19 cellular contexts compared by ENCODE assay signal in the genomic region with DNA sequence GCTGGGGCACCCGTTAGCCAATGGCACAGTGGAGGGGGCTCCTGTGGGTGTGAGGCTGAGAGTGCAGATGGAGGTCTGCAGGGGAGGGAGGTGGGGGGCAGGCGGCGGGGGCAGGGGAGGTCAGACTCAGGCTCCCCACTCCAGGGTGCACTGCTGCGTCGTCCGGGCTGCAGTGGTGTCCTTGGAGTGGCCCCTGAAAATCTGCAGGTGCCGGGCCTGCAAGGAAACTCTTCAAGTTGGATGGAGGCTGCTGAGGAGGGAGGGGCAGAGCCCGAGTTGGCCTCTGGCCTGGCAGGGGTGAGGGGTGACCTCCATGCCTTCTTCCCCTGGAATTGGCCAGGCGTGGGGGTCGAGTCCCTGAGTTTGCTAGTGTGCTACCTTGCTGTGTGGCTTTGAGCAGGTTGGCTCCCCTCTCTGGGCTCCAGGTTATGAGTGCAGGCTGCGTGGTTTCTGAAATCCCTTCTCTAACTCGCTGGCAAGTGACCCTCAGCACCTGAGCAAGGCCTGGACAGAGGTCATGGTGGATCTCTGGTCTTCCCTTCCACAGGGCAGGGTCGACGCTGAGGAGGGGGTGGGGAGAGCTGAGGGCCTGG. TPM values are rescaled to one million over a fixed set of nuclear protein-coding genes. Genes with fewer than 3 reads are reported as not detected.
A peak's percentile ranks its signal among the peaks of the same experiment; 100 is the strongest.
DNase-seq lines count a peak whose midpoint lies in the region; ATAC-seq, FAIRE-seq and TF ChIP-seq lines count a peak whose summit lies in the region.
"Had no signal": no experiment of that assay in that cellular context is flagged by ENCODE, and none has a peak within 500 bp of the region (broad histone marks: within the 10 kb centered on the region; RNA-seq: fewer than 3 reads in every experiment).

No MANE protein-coding gene starts in this region.

- ATAC-seq in HG03378 (IDR thresholded peaks at IDR 0.05; ENCODE audit: unreplicated experiment) = no peak
- no peak for ATAC-seq in GM18861 (IDR thresholded peaks at IDR 0.05; ENCODE audit: unreplicated experiment)
- ATAC-seq: PC-3, sciatic nerve had no signal

- DNase-seq in breast epithelium (ENCODE audit: low spot score in 2 of 2) (no peak), mammary epithelial cell (no peak), H1 (ENCODE audit: low read depth in 1 of 2, low spot score in 2 of 2) (no peak), tibial nerve (ENCODE audit: low spot score in 2 of 2) (no peak), HAP-1 (ENCODE audit: low spot score in 2 of 2) (no peak)
- DNase-seq: MM.1S; NCI-H1930; PC-3; stimulated activated CD4-positive, alpha-beta T cell treated with anti-CD3 and anti-CD28 coated beads, Interleukin-2, amount 100 ng/mL, for 48 hours had no signal

- TF ChIP-seq RAD21 in H1 (IDR thresholded peaks at IDR 0.05 in 1 of 2, conservative IDR thresholded peaks at IDR 0.05 in 1 of 2; ENCODE audit: low read depth in 2 of 2, low read length in 2 of 2) = no peak

- 0 out of 2 replicates have a peak overlapping the region, but pooled peaks have one; percentile 1 for H2BK20ac ChIP-seq in H1 (ENCODE audit: low read length)

- H3K4me1 ChIP-seq in breast epithelium (peaks cover 3 to 9% of the 10 kb centered on the region in 2 donors), mammary epithelial cell (ENCODE audit: insufficient read depth, low read length) (peaks cover 20% of the 10 kb centered on the region), H1 (replicated peaks in 1 of 4; ENCODE audit: control insufficient read depth in 3 of 4, insufficient read depth in 4 of 4, low read length in 3 of 4) (peaks cover 0 to 42% (median 22%) of the 10 kb centered on the region in 4 experiments; a peak in 6 of 7 replicates), mesodermal cell (ENCODE audit: control insufficient read depth, insufficient read depth, low read length, poor library complexity, severe bottlenecking) (peaks cover 48% of the 10 kb centered on the region), tibial nerve (peaks cover 0 to 74% (median 16%) of the 10 kb centered on the region in 4 donors), HAP-1 (no peaks in the 10 kb centered on the region)

- no peak overlapping the region for H2AFZ ChIP-seq in mammary epithelial cell (ENCODE audit: low read depth, low read length)
- no peak overlapping the region for H2AFZ ChIP-seq in H1 (ENCODE audit: low read length)

- H3K79me2 ChIP-seq in mammary epithelial cell (ENCODE audit: insufficient read depth, low read length) = no peaks in the 10 kb centered on the region
- H3K79me2 ChIP-seq in H1 (ENCODE audit: control insufficient read depth in 1 of 2, insufficient read depth in 2 of 2, low read length in 2 of 2) = no peaks in the 10 kb centered on the region

- no peak overlapping the region for H2AK5ac ChIP-seq in H1 (ENCODE audit: low read depth, low read length)

- no peak overlapping the region for H3K56ac ChIP-seq in H1 (replicated peaks; ENCODE audit: insufficient read length, low read depth, low read length)

- H3K36me3 ChIP-seq in breast epithelium = no peaks in the 10 kb centered on the region
- no peaks in the 10 kb centered on the region for H3K36me3 ChIP-seq in mammary epithelial cell (ENCODE audit: insufficient read depth, low read length)
- no peaks in the 10 kb centered on the region for H3K36me3 ChIP-seq in H1 (ENCODE audit: control insufficient read depth in 2 of 4, insufficient read depth in 4 of 4, low read length in 3 of 4)
- H3K36me3 ChIP-seq in mesodermal cell (ENCODE audit: control insufficient read depth, insufficient read depth, low read length) = peaks cover 29% of the 10 kb centered on the region
- H3K36me3 ChIP-seq in tibial nerve = no peaks in the 10 kb centered on the region
- H3K36me3 ChIP-seq in HAP-1 (replicated peaks) = no peaks in the 10 kb centered on the region
- H3K36me3 ChIP-seq: thyroid gland had no signal

- no TSS peak for BruUV-seq in mammary epithelial cell (replicated peaks; lab: Mats Ljungman, UMichigan)

- H2BK12ac ChIP-seq in H1 (ENCODE audit: low read depth, low read length) = peak overlapping the region; percentile 92; the same call in 1 of the 2 replicates

- TF ChIP-seq EP300 in H1 (IDR thresholded peaks at IDR 0.05; ENCODE audit: borderline replicate concordance in 1 of 2, low read depth in 2 of 2, low read length in 2 of 2) (no peak), tibial nerve (IDR thresholded peaks at IDR 0.05) (no peak)

- H3K9me3 ChIP-seq in breast epithelium (no peaks in the 10 kb centered on the region), mammary epithelial cell (replicated peaks; ENCODE audit: insufficient read depth, low read length) (no peaks in the 10 kb centered on the region), H1 (ENCODE audit: insufficient read depth in 2 of 2, low read depth in 1 of 2, low read length in 1 of 2) (no peaks in the 10 kb centered on the region), mesodermal cell (ENCODE audit: control insufficient read depth, low read length) (no peaks in the 10 kb centered on the region), tibial nerve (no peaks in the 10 kb centered on the region), HAP-1 (no peaks in the 10 kb centered on the region)
- H3K9me3 ChIP-seq: thyroid gland had no signal

- intact Hi-C loops in breast epithelium (cut with DNase I; ENCODE audit: low total_unique reads) (loop anchor here (10.0 kb wide), 1 partner anchor 179 kb away; no protein-coding TSS in a partner anchor), mammary epithelial cell (cut with micrococcal nuclease) (loop anchor here (10.0 kb wide), 1 partner anchor 489 kb away; the partner anchor contains the start of gene BRD3OS)

- H3K14ac ChIP-seq in H1 (ENCODE audit: insufficient read length) = no peak overlapping the region

- no peak overlapping the region for H2BK120ac ChIP-seq in H1 (replicated peaks; ENCODE audit: low read depth, low read length)

- in situ Hi-C loops in mammary epithelial cell (cut with MboI; ENCODE audit: low sequenced_read_pairs in 2 of 2) = no loop called here
- in situ Hi-C loops in HAP-1 (cut with MboI; ENCODE audit: low sequenced_read_pairs) = no loop called here

- dilution Hi-C loops in mammary epithelial cell (cut with HindIII; ENCODE audit: low sequenced_read_pairs) = no loop called here

- H4K5ac ChIP-seq in H1 (ENCODE audit: insufficient read length, low read depth, low read length) = no peak overlapping the region

- no peak for FAIRE-seq in H1 (lab: Jason Lieb, UNC)
- FAIRE-seq: colon had no signal

- H4K20me1 ChIP-seq in mammary epithelial cell (ENCODE audit: insufficient read depth, low read length) (no peaks in the 10 kb centered on the region), H1 (replicated peaks in 1 of 2; ENCODE audit: control insufficient read depth in 1 of 2, insufficient read depth in 2 of 2, low read length in 2 of 2) (no peaks in the 10 kb centered on the region)

- no peak overlapping the region for H2BK5ac ChIP-seq in H1 (ENCODE audit: low read depth, low read length)

- H4K8ac ChIP-seq in H1 (ENCODE audit: extremely low read depth, insufficient read depth, low read length) = no peak overlapping the region

- H3K18ac ChIP-seq in H1 (ENCODE audit: extremely low read depth, low read length) = no peak overlapping the region

- H3K9ac ChIP-seq in mammary epithelial cell (ENCODE audit: insufficient read depth, low read length) = no peak overlapping the region
- H3K9ac ChIP-seq in H1 (replicated peaks in 1 of 4; ENCODE audit: extremely low read depth in 1 of 4, low read depth in 3 of 4, low read length in 3 of 4) = no peak overlapping the region

- TF ChIP-seq POLR2A in breast epithelium (IDR thresholded peaks at IDR 0.05) = no peak
- no peak for TF ChIP-seq POLR2A in H1 (IDR thresholded peaks at IDR 0.05; ENCODE audit: control extremely low read depth in 1 of 2, low read depth in 2 of 2, low read length in 2 of 2)
- no peak for TF ChIP-seq POLR2A in tibial nerve (IDR thresholded peaks at IDR 0.05)

- peak overlapping the region; percentile 88; the same call in 1 of the 2 replicates for H2BK15ac ChIP-seq in H1 (ENCODE audit: low read length)

- no peak overlapping the region for H3K23ac ChIP-seq in H1 (ENCODE audit: insufficient read length)

- WGBS in mammary epithelial cell (ENCODE audit: low coverage, missing lambda C conversion rate) = 35% methylated on average over 5 of the region's 14 CpGs
- WGBS in H1 (ENCODE audit: extremely low coverage in 1 of 2, insufficient coverage in 1 of 2, insufficient read length in 1 of 2, insufficient replicate concordance in 2 of 2, low coverage in 1 of 2, low lambda C conversion rate in 2 of 2, missing lambda C conversion rate in 1 of 2), 2 experiments = 78% methylated on average over 5 of the region's 14 CpGs; no CpG with 5 or more reads in 1 of the 2 experiments
- 76 to 81% methylated on average over 3 to 10 of the region's 14 CpGs for WGBS in mesodermal cell (ENCODE audit: insufficient coverage in 2 of 2), 2 experiments
- WGBS in tibial nerve, 2 donors = 45 to 62% methylated on average over 4 to 13 of the region's 14 CpGs

- H3K27ac ChIP-seq in breast epithelium (no peak overlapping the region), mammary epithelial cell (ENCODE audit: insufficient read depth, low read depth, low read length) (no peak overlapping the region), H1 (ENCODE audit: low read depth, low read length) (no peak overlapping the region), mesodermal cell (ENCODE audit: low read depth, low read length, severe bottlenecking) (no peak overlapping the region), tibial nerve (no peak overlapping the region)

- H3K4me2 ChIP-seq in mammary epithelial cell (ENCODE audit: insufficient read depth, low read depth, low read length) = no peak overlapping the region
- H3K4me2 ChIP-seq in H1 (ENCODE audit: insufficient read depth in 1 of 2, low read depth in 2 of 2, low read length in 2 of 2) = peak overlapping the region; percentile 58 to 94

- no peaks in the 10 kb centered on the region for H3K79me1 ChIP-seq in H1 (ENCODE audit: low read depth, low read length)

- H4K91ac ChIP-seq in H1 (replicated peaks; ENCODE audit: insufficient read length, low read length) = peak overlapping the region; percentile 41

- H3K4me3 ChIP-seq in breast epithelium (peak overlapping the region; percentile 29 to 59 (median 40)), mammary epithelial cell (replicated peaks in 1 of 3; ENCODE audit: insufficient read depth in 1 of 3, low read depth in 2 of 3, low read length in 3 of 3) (no peak overlapping the region), H1 (ENCODE audit: extremely low read depth in 1 of 4, insufficient read depth in 2 of 4, low read depth in 3 of 4, low read length in 4 of 4) (peak overlapping the region in 1 of 4 experiments; percentile 59; a peak in 3 of 8 replicates), mesodermal cell (ENCODE audit: extremely low read depth, insufficient read depth, low read length, poor library complexity, severe bottlenecking) (peak overlapping the region; percentile 49), tibial nerve (peak overlapping the region in 3 of 4 donors; percentile 29 to 47 (median 33)), HAP-1 (no peak overlapping the region)

- CTCF ChIA-PET in mammary epithelial cell (lab: Charles Lee; ENCODE audit: low non-redundant PET) = no interaction called here
- CTCF ChIA-PET in H1 (lab: Charles Lee; ENCODE audit: partially characterized antibody) = interaction anchor here (0.5 to 2.8 kb wide), 8 partner anchors 8 to 511 kb away, joined by 3 to 19 read pairs (median 4); no protein-coding TSS in a partner anchor

- POLR2A ChIA-PET in H1 (lab: Charles Lee; ENCODE audit: partially characterized antibody) = interaction anchor here (1.3 kb wide), 1 partner anchor 23 kb away, joined by 3 read pairs; no protein-coding TSS in a partner anchor

- TF ChIP-seq CTCF in breast epithelium (IDR thresholded peaks at IDR 0.05) (no peak), mammary epithelial cell (conservative IDR thresholded peaks at IDR 0.05 in 1 of 2, IDR thresholded peaks at IDR 0.05 in 1 of 2; ENCODE audit: extremely low read depth in 1 of 2, insufficient read depth in 1 of 2, low read depth in 1 of 2, low read length in 2 of 2) (no peak), H1 (IDR thresholded peaks at IDR 0.05; ENCODE audit: control extremely low read depth in 1 of 3, insufficient read depth in 1 of 3, low read depth in 1 of 3, low read length in 3 of 3) (no peak), tibial nerve (IDR thresholded peaks at IDR 0.05) (no peak)

- peaks cover 2% of the 10 kb centered on the region; the same call in 1 of the 2 replicates for H3K23me2 ChIP-seq in H1 (ENCODE audit: low read depth, low read length)

- H3K4ac ChIP-seq in H1 (replicated peaks; ENCODE audit: insufficient read length, low read depth, low read length) = no peak overlapping the region

- H3K27me3 ChIP-seq in breast epithelium = peaks cover 0 to 30% of the 10 kb centered on the region in 2 donors
- H3K27me3 ChIP-seq in mammary epithelial cell (ENCODE audit: insufficient read depth, low read length) = no peaks in the 10 kb centered on the region
- peaks cover 0 to 27% (median 20%) of the 10 kb centered on the region in 4 experiments; a peak in 6 of 7 replicates for H3K27me3 ChIP-seq in H1 (replicated peaks in 1 of 4; ENCODE audit: control insufficient read depth in 3 of 4, extremely low read depth in 1 of 4, insufficient read depth in 3 of 4, low read length in 3 of 4)
- peaks cover 0 to 35% of the 10 kb centered on the region in 2 donors for H3K27me3 ChIP-seq in tibial nerve
- peaks cover 17% of the 10 kb centered on the region for H3K27me3 ChIP-seq in HAP-1 (ENCODE audit: low read depth)
- H3K27me3 ChIP-seq: thyroid gland had no signal

RNA-seq across cellular contexts. Expression of gene ADAMTSL2, which starts 0.9 kb away (rescaled TPM):
- under 1 TPM; 0.33 to 0.80 (median 0.44) TPM for total RNA-seq in breast epithelium
- under 1 TPM in 1 of 2 donors, not detected in 1; under 0.01 TPM for total RNA-seq in mammary epithelial cell
- not detected for polyA plus RNA-seq in mammary epithelial cell
- not detected for polyA minus RNA-seq in mammary epithelial cell
- 0.69 and 0.74 TPM in 2 replicates for total RNA-seq in H1 (2021; fragmentation: NEBNext Ultra II Directional; extraction: Animal tissue kit (Norgen Biotek cat#: 25700))
- polyA plus RNA-seq in H1 (2011; rRNA removed) = 0.76 and 1.0 TPM in 2 replicates
- 0.79 TPM for polyA plus RNA-seq in H1 (2011; cell fraction: cytosol; rRNA removed)
- polyA plus RNA-seq in H1 (2011; cell fraction: nucleus; rRNA removed) = 2.6 TPM
- polyA plus RNA-seq in H1 (2012, experiment 1 of 2) = 0.29 to 1.0 TPM (median 0.65 TPM) in 4 replicates
- 0.41 TPM for polyA plus RNA-seq in H1 (2012, experiment 2 of 2)
- 0.39 TPM for polyA plus RNA-seq in H1 (2013, experiment 1 of 2)
- polyA plus RNA-seq in H1 (2013, experiment 2 of 2) = 0.29 TPM
- 0.13 and 0.73 TPM in 2 replicates for polyA minus RNA-seq in H1 (2011; rRNA and poly(A)+ RNA removed)
- 0.29 TPM for polyA minus RNA-seq in H1 (2011; cell fraction: cytosol; rRNA and poly(A)+ RNA removed)
- 0.60 TPM for polyA minus RNA-seq in H1 (2011; cell fraction: nucleus; rRNA and poly(A)+ RNA removed)
- polyA plus RNA-seq in mesodermal cell (2013, experiment 1 of 2) = 30.7 TPM
- 30.4 TPM for polyA plus RNA-seq in mesodermal cell (2013, experiment 2 of 2)
- total RNA-seq in tibial nerve = 10 to 100 TPM; 11.1 to 38.9 (median 26.9) TPM
- total RNA-seq: PC-3 had no signal

RNA-seq across cellular contexts. Expression of gene MYMK, which starts 10.6 kb away (rescaled TPM):
- total RNA-seq in breast epithelium = not detected
- not detected for total RNA-seq in mammary epithelial cell
- not detected for polyA plus RNA-seq in mammary epithelial cell
- not detected for polyA minus RNA-seq in mammary epithelial cell
- not detected in 2 replicates for total RNA-seq in H1 (2021; fragmentation: NEBNext Ultra II Directional; extraction: Animal tissue kit (Norgen Biotek cat#: 25700))
- 0.30 TPM in 1 of 2 replicates, not detected in the other for polyA plus RNA-seq in H1 (2011; rRNA removed)
- 0.23 TPM for polyA plus RNA-seq in H1 (2011; cell fraction: cytosol; rRNA removed)
- 0.30 TPM for polyA plus RNA-seq in H1 (2011; cell fraction: nucleus; rRNA removed)
- not detected in 4 replicates for polyA plus RNA-seq in H1 (2012, experiment 1 of 2)
- polyA plus RNA-seq in H1 (2012, experiment 2 of 2) = not detected
- not detected for polyA plus RNA-seq in H1 (2013, experiment 1 of 2)
- 0.09 TPM for polyA plus RNA-seq in H1 (2013, experiment 2 of 2)
- polyA minus RNA-seq in H1 (2011; rRNA and poly(A)+ RNA removed) = not detected in 2 replicates
- polyA minus RNA-seq in H1 (2011; cell fraction: cytosol; rRNA and poly(A)+ RNA removed) = not detected
- polyA minus RNA-seq in H1 (2011; cell fraction: nucleus; rRNA and poly(A)+ RNA removed) = not detected
- polyA plus RNA-seq in mesodermal cell (2013, experiment 1 of 2) = not detected
- polyA plus RNA-seq in mesodermal cell (2013, experiment 2 of 2) = not detected
- total RNA-seq in tibial nerve = 1 to 10 TPM in 2 of 4 donors, not detected in 2; 1.4 to 8.3 TPM
- total RNA-seq: A172; activated CD8-positive, alpha-beta T cell treated with anti-CD3 and anti-CD28 coated beads for 36 hours; neural crest cell; PC-3; sciatic nerve; thyroid gland had no signal
- polyA plus RNA-seq: esophagus had no signal

RNA-seq across cellular contexts. Expression of gene SLC2A6, which starts 56.5 kb away (rescaled TPM):
- total RNA-seq in breast epithelium (1 to 10 TPM; 1.8 to 2.0 (median 1.8) TPM), mammary epithelial cell (10 to 100 TPM; 24.7 to 31.3 TPM), tibial nerve (1 to 10 TPM; 2.1 to 6.3 (median 3.0) TPM)
- polyA plus RNA-seq in mammary epithelial cell (31.1 TPM), H1 (2011; rRNA removed) (17.8 and 18.6 TPM in 2 replicates)
- 16.3 TPM for polyA minus RNA-seq in mammary epithelial cell
- total RNA-seq in H1 (2021; fragmentation: NEBNext Ultra II Directional; extraction: Animal tissue kit (Norgen Biotek cat#: 25700)) = 16.6 and 17.9 TPM in 2 replicates
- 16.9 TPM for polyA plus RNA-seq in H1 (2011; cell fraction: cytosol; rRNA removed)
- polyA plus RNA-seq in H1 (2011; cell fraction: nucleus; rRNA removed) = 22.9 TPM
- 9.1 to 15.8 TPM (median 14.0 TPM) in 4 replicates for polyA plus RNA-seq in H1 (2012, experiment 1 of 2)
- polyA plus RNA-seq in H1 (2012, experiment 2 of 2) = 13.7 TPM
- polyA plus RNA-seq in H1 (2013, experiment 1 of 2) = 21.9 TPM
- 21.5 TPM for polyA plus RNA-seq in H1 (2013, experiment 2 of 2)
- polyA minus RNA-seq in H1 (2011; rRNA and poly(A)+ RNA removed) = 8.2 and 10.5 TPM in 2 replicates
- polyA minus RNA-seq in H1 (2011; cell fraction: cytosol; rRNA and poly(A)+ RNA removed) = 13.1 TPM
- polyA minus RNA-seq in H1 (2011; cell fraction: nucleus; rRNA and poly(A)+ RNA removed) = 23.1 TPM
- 18.3 TPM for polyA plus RNA-seq in mesodermal cell (2013, experiment 1 of 2)
- polyA plus RNA-seq in mesodermal cell (2013, experiment 2 of 2) = 15.1 TPM

Comparison
In these comparisons a context has a peak if more than half of its experiments do, and no peak if none do; other contexts are left out.
1. H3K4me3 ChIP-seq: peak in breast epithelium (3 of 3), mesodermal cell (single experiment) and tibial nerve (3 of 4); none in mammary epithelial cell (0 of 3) and HAP-1 (single experiment).